Comparison of ENCODE assay signal across 1 cellular context in the genomic region with DNA sequence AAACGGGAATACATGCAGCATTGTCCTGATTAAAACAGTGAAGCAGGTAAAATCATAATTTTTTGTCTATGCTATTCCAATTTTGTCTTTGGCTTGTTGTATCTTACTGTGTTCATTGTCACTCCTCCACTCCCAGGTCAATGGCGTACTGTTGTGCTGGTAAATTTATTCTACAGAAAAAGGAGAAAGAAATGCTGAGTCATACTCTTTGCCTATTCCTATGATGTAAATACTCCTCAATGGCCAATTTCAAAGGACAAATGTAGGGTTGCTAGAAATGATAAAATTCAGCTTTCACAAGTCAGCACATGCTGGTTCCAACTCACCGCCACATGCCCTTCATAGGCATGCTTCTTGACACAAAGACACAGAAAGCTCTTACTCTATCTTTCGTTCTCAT.
TF ChIP-seq lines count a peak whose summit lies in the region.

No MANE protein-coding gene starts in this region.

TF ChIP-seq in GM23338, 12 proteins besides CTCF, POLR2A, EP300 and RAD21 (continued from another document):
- TF ChIP-seq ETS1 (IDR thresholded peaks at IDR 0.05) (no peak), EZH2phosphoT487 (IDR thresholded peaks at IDR 0.05; ENCODE audit: unreplicated experiment) (no peak), ZNF462 (CRISPR knock-in tag; IDR thresholded peaks at IDR 0.05) (no peak), ZNF331 (CRISPR knock-in tag; IDR thresholded peaks at IDR 0.05; ENCODE audit: low read depth) (no peak), JUNB (IDR thresholded peaks at IDR 0.05; ENCODE audit: unreplicated experiment) (no peak), POLR2AphosphoS5 (IDR thresholded peaks at IDR 0.05; ENCODE audit: low read depth) (no peak), STAT1 (IDR thresholded peaks at IDR 0.05; ENCODE audit: unreplicated experiment) (no peak), EZH2 (IDR thresholded peaks at IDR 0.05; ENCODE audit: low read depth, unreplicated experiment) (no peak), NANOG (IDR thresholded peaks at IDR 0.05; ENCODE audit: borderline replicate concordance) (no peak)
- TF ChIP-seq, protein P1, sequence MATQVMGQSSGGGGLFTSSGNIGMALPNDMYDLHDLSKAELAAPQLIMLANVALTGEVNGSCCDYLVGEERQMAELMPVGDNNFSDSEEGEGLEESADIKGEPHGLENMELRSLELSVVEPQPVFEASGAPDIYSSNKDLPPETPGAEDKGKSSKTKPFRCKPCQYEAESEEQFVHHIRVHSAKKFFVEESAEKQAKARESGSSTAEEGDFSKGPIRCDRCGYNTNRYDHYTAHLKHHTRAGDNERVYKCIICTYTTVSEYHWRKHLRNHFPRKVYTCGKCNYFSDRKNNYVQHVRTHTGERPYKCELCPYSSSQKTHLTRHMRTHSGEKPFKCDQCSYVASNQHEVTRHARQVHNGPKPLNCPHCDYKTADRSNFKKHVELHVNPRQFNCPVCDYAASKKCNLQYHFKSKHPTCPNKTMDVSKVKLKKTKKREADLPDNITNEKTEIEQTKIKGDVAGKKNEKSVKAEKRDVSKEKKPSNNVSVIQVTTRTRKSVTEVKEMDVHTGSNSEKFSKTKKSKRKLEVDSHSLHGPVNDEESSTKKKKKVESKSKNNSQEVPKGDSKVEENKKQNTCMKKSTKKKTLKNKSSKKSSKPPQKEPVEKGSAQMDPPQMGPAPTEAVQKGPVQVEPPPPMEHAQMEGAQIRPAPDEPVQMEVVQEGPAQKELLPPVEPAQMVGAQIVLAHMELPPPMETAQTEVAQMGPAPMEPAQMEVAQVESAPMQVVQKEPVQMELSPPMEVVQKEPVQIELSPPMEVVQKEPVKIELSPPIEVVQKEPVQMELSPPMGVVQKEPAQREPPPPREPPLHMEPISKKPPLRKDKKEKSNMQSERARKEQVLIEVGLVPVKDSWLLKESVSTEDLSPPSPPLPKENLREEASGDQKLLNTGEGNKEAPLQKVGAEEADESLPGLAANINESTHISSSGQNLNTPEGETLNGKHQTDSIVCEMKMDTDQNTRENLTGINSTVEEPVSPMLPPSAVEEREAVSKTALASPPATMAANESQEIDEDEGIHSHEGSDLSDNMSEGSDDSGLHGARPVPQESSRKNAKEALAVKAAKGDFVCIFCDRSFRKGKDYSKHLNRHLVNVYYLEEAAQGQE (IDR thresholded peaks at IDR 0.05; ENCODE audit: unreplicated experiment) = no peak
